In genomic region chr2:27737676-27738348, GRCh38 we compare ENCODE assay signal across 1 cellular context.
TF ChIP-seq lines count a peak whose summit lies in the region.

No MANE protein-coding gene starts in this region.

TF ChIP-seq in HepG2, 621 proteins besides CTCF, POLR2A, EP300 and RAD21 (continued from another document):
- TF ChIP-seq ZNF501 (CRISPR knock-in tag; IDR thresholded peaks at IDR 0.05) (no peak), ZNF7 (CRISPR knock-in tag; IDR thresholded peaks at IDR 0.05) (no peak), ZNF33A (CRISPR knock-in tag; IDR thresholded peaks at IDR 0.05; ENCODE audit: borderline replicate concordance) (no peak), ZBTB33 (CRISPR knock-in tag; IDR thresholded peaks at IDR 0.05) (0 out of 2 replicates have a peak, but pooled peaks have one; percentile 7), STAG1 (CRISPR knock-in tag; IDR thresholded peaks at IDR 0.05) (peak; percentile 42), TFDP2 (CRISPR knock-in tag; IDR thresholded peaks at IDR 0.05) (peak; percentile 12; the same call in 1 of the 2 replicates), HMG20B (CRISPR knock-in tag; conservative IDR thresholded peaks at IDR 0.05) (peak; percentile 80), PRMT3 (CRISPR knock-in tag; IDR thresholded peaks at IDR 0.05; ENCODE audit: borderline replicate concordance, low read depth) (peak; percentile 28; the same call in 1 of the 2 replicates), SOX6 (IDR thresholded peaks at IDR 0.05) (no peak), SOX6 (CRISPR knock-in tag; IDR thresholded peaks at IDR 0.05) (no peak; the same call in 1 of the 2 replicates), MTA3 (CRISPR knock-in tag; IDR thresholded peaks at IDR 0.05) (no peak), DPF2 (CRISPR knock-in tag; IDR thresholded peaks at IDR 0.05; ENCODE audit: borderline replicate concordance, low read depth) (no peak), RFX3 (CRISPR knock-in tag; IDR thresholded peaks at IDR 0.05) (no peak), PRDM10 (CRISPR knock-in tag; IDR thresholded peaks at IDR 0.05; ENCODE audit: low read depth) (no peak), ESRRA (CRISPR knock-in tag; IDR thresholded peaks at IDR 0.05; ENCODE audit: low read depth) (no peak), ZFY (CRISPR knock-in tag; IDR thresholded peaks at IDR 0.05) (peak; percentile 93), HDAC1 (CRISPR knock-in tag; IDR thresholded peaks at IDR 0.05) (no peak; the same call in 1 of the 2 replicates), ZNF724P (CRISPR knock-in tag; IDR thresholded peaks at IDR 0.05; ENCODE audit: borderline replicate concordance) (no peak), SIN3A (IDR thresholded peaks at IDR 0.05; ENCODE audit: borderline replicate concordance, low read depth, low read length) (no peak), ZNF510 (CRISPR knock-in tag; IDR thresholded peaks at IDR 0.05; ENCODE audit: low read depth) (no peak), MATR3 (CRISPR knock-in tag; IDR thresholded peaks at IDR 0.05) (no peak), MAFF (IDR thresholded peaks at IDR 0.05; ENCODE audit: low read depth, low read length) (no peak), ZSCAN9 (CRISPR knock-in tag; IDR thresholded peaks at IDR 0.05; ENCODE audit: borderline replicate concordance) (peak; percentile 56; the same call in 1 of the 2 replicates), ZNF577 (CRISPR knock-in tag; IDR thresholded peaks at IDR 0.05; ENCODE audit: borderline replicate concordance, low read depth) (no peak), TOE1 (CRISPR knock-in tag; IDR thresholded peaks at IDR 0.05) (0 out of 2 replicates have a peak, but pooled peaks have one; percentile 21), RORA (CRISPR knock-in tag; IDR thresholded peaks at IDR 0.05) (no peak), ATM (IDR thresholded peaks at IDR 0.05; ENCODE audit: borderline replicate concordance) (no peak), HOXA7 (CRISPR knock-in tag; IDR thresholded peaks at IDR 0.05) (no peak), ZBTB44 (CRISPR knock-in tag; IDR thresholded peaks at IDR 0.05) (0 out of 2 replicates have a peak, but pooled peaks have one; percentile 39), FOSL1 (CRISPR knock-in tag; IDR thresholded peaks at IDR 0.05; ENCODE audit: borderline replicate concordance) (no peak), NONO (IDR thresholded peaks at IDR 0.05) (no peak), NONO (CRISPR knock-in tag; conservative IDR thresholded peaks at IDR 0.05) (peak; percentile 43), KLF9 (CRISPR knock-in tag; IDR thresholded peaks at IDR 0.05; ENCODE audit: low read depth) (no peak), LRRFIP1 (CRISPR knock-in tag; conservative IDR thresholded peaks at IDR 0.05) (peak; percentile 76; the same call in 1 of the 2 replicates), KDM4B (CRISPR knock-in tag; IDR thresholded peaks at IDR 0.05) (no peak), NFRKB (IDR thresholded peaks at IDR 0.05) (no peak), NFE2 (CRISPR knock-in tag; IDR thresholded peaks at IDR 0.05) (no peak), FOSL2 (CRISPR knock-in tag; IDR thresholded peaks at IDR 0.05) (peak; percentile 43), PLRG1 (conservative IDR thresholded peaks at IDR 0.05) (no peak), ZNF263 (CRISPR knock-in tag; IDR thresholded peaks at IDR 0.05) (no peak; the same call in 1 of the 2 replicates), ZBTB2 (CRISPR knock-in tag; IDR thresholded peaks at IDR 0.05; ENCODE audit: low read depth) (no peak), ZSCAN5A (CRISPR knock-in tag; IDR thresholded peaks at IDR 0.05; ENCODE audit: borderline replicate concordance) (no peak), KMT2A (CRISPR knock-in tag; IDR thresholded peaks at IDR 0.05) (no peak), ZSCAN21 (CRISPR knock-in tag; IDR thresholded peaks at IDR 0.05; ENCODE audit: borderline replicate concordance) (0 out of 2 replicates have a peak, but pooled peaks have one; percentile 59), TEAD3 (CRISPR knock-in tag; optimal IDR thresholded peaks at IDR 0.05; ENCODE audit: borderline replicate concordance) (peak; percentile 48), ZNF256 (CRISPR knock-in tag; conservative IDR thresholded peaks at IDR 0.05) (peak; percentile 78; the same call in 1 of the 2 replicates), GATAD1 (CRISPR knock-in tag; IDR thresholded peaks at IDR 0.05) (no peak), SIN3B (IDR thresholded peaks at IDR 0.05; ENCODE audit: low read length) (no peak), ZNF282 (IDR thresholded peaks at IDR 0.05; ENCODE audit: partially characterized antibody) (no peak), ZNF891 (CRISPR knock-in tag; IDR thresholded peaks at IDR 0.05) (peak; percentile 73; the same call in 1 of the 2 replicates), ZBTB1 (CRISPR knock-in tag; IDR thresholded peaks at IDR 0.05; ENCODE audit: borderline replicate concordance) (no peak), ZNF251 (CRISPR knock-in tag; IDR thresholded peaks at IDR 0.05) (no peak), TBX2 (CRISPR knock-in tag; IDR thresholded peaks at IDR 0.05; ENCODE audit: borderline replicate concordance) (no peak), ZNF781 (CRISPR knock-in tag; IDR thresholded peaks at IDR 0.05; ENCODE audit: borderline replicate concordance, not compliant biosample characterization) (peak; percentile 24), PREB (CRISPR knock-in tag; IDR thresholded peaks at IDR 0.05) (no peak), THAP8 (CRISPR knock-in tag; IDR thresholded peaks at IDR 0.05; ENCODE audit: borderline replicate concordance) (no peak), ZNF264 (CRISPR knock-in tag; IDR thresholded peaks at IDR 0.05) (no peak; the same call in 1 of the 2 replicates)
